26 cellular contexts compared by ENCODE assay signal in the genomic region with DNA sequence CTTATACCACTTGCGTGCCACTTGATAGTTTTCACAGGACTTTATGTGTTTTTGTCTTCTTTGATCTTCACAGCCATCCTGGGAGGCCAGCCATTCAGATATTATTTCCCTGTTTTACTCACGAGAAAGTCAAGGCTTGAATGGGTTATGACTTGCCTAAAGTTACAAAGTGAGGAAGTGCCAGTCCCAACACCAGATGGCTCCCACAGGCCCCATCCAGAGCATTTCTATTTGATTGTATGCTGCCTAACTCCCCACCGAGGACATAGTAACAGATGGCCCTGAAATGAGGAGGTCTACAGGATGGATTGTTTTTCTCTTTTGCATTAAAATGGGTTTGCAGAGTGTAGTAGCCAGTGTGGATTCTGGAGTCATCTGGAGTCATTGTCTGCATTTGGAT.
"Had no signal": no experiment of that assay in that cellular context is flagged by ENCODE, and none has a peak within 500 bp of the region (broad histone marks: within the 10 kb centered on the region; RNA-seq: fewer than 3 reads in every experiment).

No MANE protein-coding gene starts in this region.

- H3K9me2 ChIP-seq: SK-N-SH had no signal

- H3K27ac ChIP-seq: Peyer's patch, SJSA1 had no signal

- DNase-seq: activated CD4-positive, alpha-beta T cell treated with anti-CD3 and anti-CD28 coated beads for 36 hours; activated CD4-positive, alpha-beta T cell treated with anti-CD3 and anti-CD28 coated beads, Interleukin-2, amount 10 ng/mL, durations not matched to agents 7 days and 5 days; activated CD4-positive, alpha-beta T cell treated with anti-CD3 and anti-CD28 coated beads, Interleukin-2, amount 50 U/mL, for 48 hours; activated CD8-positive, alpha-beta T cell treated with anti-CD3 and anti-CD28 coated beads, Interleukin-2, amount 10 ng/mL, durations not matched to agents 7 days and 5 days; activated gamma-delta T cell treated with Interleukin-2 at 50 U/mL for 16 hours; activated naive CD4-positive, alpha-beta T cell treated with anti-CD3 and anti-CD28 coated beads for 36 hours; activated naive CD8-positive, alpha-beta T cell treated with anti-CD3 and anti-CD28 coated beads, Interleukin-2, amount 50 U/mL, for 24 hours; activated T-cell treated with anti-CD3 and anti-CD28 coated beads, Interleukin-2, amount 50 U/mL, for 4 hours; anterior cingulate cortex; caudate nucleus; Karpas-422; KBM-7; NCI-H1048; NCI-H1105 treated with DMSO at 0.1 percent for 48 hours; NCI-H1436; NCI-H187; NCI-H2029 treated with DMSO at 0.1 percent for 48 hours; NCI-H2107; NCI-H226; NCI-H526 treated with DMSO at 0.1 percent for 48 hours; NCI-H82; Peyer's patch; RPMI8226; SHP77 treated with DMSO at 0.1 percent for 48 hours; SK-N-SH had no signal

- H3K4me1 ChIP-seq: Peyer's patch, SJSA1 had no signal

- H3K9me3 ChIP-seq: Peyer's patch, SJSA1, SK-N-SH had no signal

- H3K27me3 ChIP-seq: Peyer's patch, SJSA1 had no signal

- H3K4me3 ChIP-seq: Peyer's patch, SJSA1 had no signal

- H3K36me3 ChIP-seq: Peyer's patch, SJSA1 had no signal

- H3K4me2 ChIP-seq: SK-N-SH had no signal
